19 cellular contexts compared by ENCODE assay signal in the genomic region with DNA sequence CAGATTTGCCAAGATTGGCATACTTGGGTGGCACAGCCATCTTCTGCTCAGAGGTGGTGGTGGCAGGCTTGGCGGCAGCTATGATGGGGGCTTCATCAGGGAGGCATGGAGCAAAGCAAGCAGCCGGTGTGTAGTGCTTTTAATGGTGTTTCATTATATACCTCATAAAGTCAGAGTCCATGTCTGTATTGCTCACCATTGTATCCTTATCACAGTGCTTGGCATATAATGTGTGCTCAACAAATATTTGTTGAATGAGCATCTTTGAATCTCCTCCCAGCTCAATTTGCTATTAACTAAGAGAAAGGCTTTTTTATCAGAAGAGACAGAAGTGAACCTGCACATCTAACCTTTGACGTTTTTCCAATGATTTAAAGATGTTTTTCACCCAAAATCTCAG. TPM values are rescaled to one million over a fixed set of nuclear protein-coding genes. Genes with fewer than 3 reads are reported as not detected.
DNase-seq lines count a peak whose midpoint lies in the region; ATAC-seq and TF ChIP-seq lines count a peak whose summit lies in the region.
"Had no signal": no experiment of that assay in that cellular context is flagged by ENCODE, and none has a peak within 500 bp of the region (broad histone marks: within the 10 kb centered on the region; RNA-seq: fewer than 3 reads in every experiment).

No MANE protein-coding gene starts in this region.

- no peak for TF ChIP-seq EP300 in suprapubic skin (IDR thresholded peaks at IDR 0.05)

- no peaks in the 10 kb centered on the region for H3K27me3 Mint-ChIP-seq in naive thymus-derived CD8-positive, alpha-beta T cell
- H3K27me3 Mint-ChIP-seq in MCF 10A (ENCODE audit: insufficient read depth, unreplicated experiment) = no peaks in the 10 kb centered on the region
- H3K27me3 Mint-ChIP-seq: IgD-negative memory B cell had no signal

- DNase-seq in DMS53 (lab: John Stamatoyannopoulos, UW) = peak; percentile 56
- no peak for DNase-seq in DMS53 treated with DMSO at 0.1 percent for 48 hours (lab: John Stamatoyannopoulos, UW; ENCODE audit: unreplicated experiment)
- DNase-seq in HuH-7 (ENCODE audit: low spot score) = peak; percentile 55
- no peak for DNase-seq in hepatocyte (ENCODE audit: low spot score)
- no peak for DNase-seq in naive thymus-derived CD8-positive, alpha-beta T cell
- DNase-seq in dedifferentiated amniotic fluid mesenchymal stem cell (ENCODE audit: extremely low spot score) = no peak
- DNase-seq in MCF 10A (ENCODE audit: unreplicated experiment) = no peak
- DNase-seq in suprapubic skin (ENCODE audit: low spot score in 2 of 2) = no peak
- DNase-seq: 8988T, EL, H9, Kasumi-1, NCI-H1105 treated with DMSO at 0.1 percent for 48 hours, NCI-H2029, NCI-H2171 treated with DMSO at 0.1 percent for 48 hours, NCI-H446 treated with DMSO at 0.1 percent for 48 hours, NCI-H774 had no signal

- no peak overlapping the region for H2AFZ ChIP-seq in hepatocyte

- H3K9me3 Mint-ChIP-seq in naive thymus-derived CD8-positive, alpha-beta T cell = no peaks in the 10 kb centered on the region
- H3K9me3 Mint-ChIP-seq in MCF 10A (ENCODE audit: unreplicated experiment) = no peaks in the 10 kb centered on the region
- H3K9me3 Mint-ChIP-seq: H9, IgD-negative memory B cell had no signal

- no peak overlapping the region for H3K4me3 Mint-ChIP-seq in naive thymus-derived CD8-positive, alpha-beta T cell
- H3K4me3 Mint-ChIP-seq in MCF 10A (ENCODE audit: unreplicated experiment) = no peak overlapping the region
- H3K4me3 Mint-ChIP-seq: H9, IgD-negative memory B cell had no signal

- H3K36me3 ChIP-seq in hepatocyte (replicated peaks; ENCODE audit: insufficient read depth, low read depth) (no peaks in the 10 kb centered on the region), suprapubic skin (peaks cover 60% of the 10 kb centered on the region)

- no peaks in the 10 kb centered on the region for H3K27me3 ChIP-seq in hepatocyte
- H3K27me3 ChIP-seq in suprapubic skin = no peaks in the 10 kb centered on the region
- H3K27me3 ChIP-seq: SJSA1 had no signal

- peaks cover 5 to 26% (median 9%) of the 10 kb centered on the region in 4 donors for H3K4me1 Mint-ChIP-seq in naive thymus-derived CD8-positive, alpha-beta T cell
- no peaks in the 10 kb centered on the region for H3K4me1 Mint-ChIP-seq in MCF 10A (ENCODE audit: insufficient read depth, unreplicated experiment)
- H3K4me1 Mint-ChIP-seq: H9 had no signal

- H3K36me3 Mint-ChIP-seq in naive thymus-derived CD8-positive, alpha-beta T cell = peaks cover 0 to 55% (median 4%) of the 10 kb centered on the region in 3 donors
- peaks cover 21% of the 10 kb centered on the region for H3K36me3 Mint-ChIP-seq in MCF 10A (ENCODE audit: insufficient read depth, unreplicated experiment)

- H3K4me3 ChIP-seq in hepatocyte = no peak overlapping the region
- H3K4me3 ChIP-seq in suprapubic skin = no peak overlapping the region
- H3K4me3 ChIP-seq: SJSA1 had no signal

- 50% methylated on average over 3 of the region's 3 CpGs for WGBS in hepatocyte (ENCODE audit: low lambda C conversion rate, missing lambda C conversion rate)
- WGBS in suprapubic skin = 92% methylated on average over 3 of the region's 3 CpGs

- H3K27ac Mint-ChIP-seq in naive thymus-derived CD8-positive, alpha-beta T cell = peak overlapping the region in 6 of 10 donors; percentile 5 to 78 (median 28)
- no peak overlapping the region for H3K27ac Mint-ChIP-seq in MCF 10A (ENCODE audit: low read depth, unreplicated experiment)
- H3K27ac Mint-ChIP-seq: H9, IgD-negative memory B cell had no signal

- TF ChIP-seq CTCF in hepatocyte (IDR thresholded peaks at IDR 0.05; ENCODE audit: poor library complexity) (no peak), MCF 10A (IDR thresholded peaks at IDR 0.05; ENCODE audit: unreplicated experiment) (no peak), suprapubic skin (IDR thresholded peaks at IDR 0.05) (no peak)

- BruUV-seq in MCF 10A (replicated peaks; lab: Mats Ljungman, UMichigan) = no TSS peak

- intact Hi-C loops in MCF 10A (cut with micrococcal nuclease) = no loop called here

- no peak for ATAC-seq in naive thymus-derived CD8-positive, alpha-beta T cell

- H4K20me1 ChIP-seq in hepatocyte (ENCODE audit: insufficient read depth, poor library complexity, severe bottlenecking) = no peaks in the 10 kb centered on the region

- H3K9me3 ChIP-seq in hepatocyte (ENCODE audit: low read depth) (no peaks in the 10 kb centered on the region), suprapubic skin (no peaks in the 10 kb centered on the region)
- H3K9me3 ChIP-seq: SJSA1 had no signal

- H3K79me2 ChIP-seq in hepatocyte = peaks cover 7% of the 10 kb centered on the region

- H3K4me1 ChIP-seq in hepatocyte (ENCODE audit: insufficient read depth) (peaks cover 30% of the 10 kb centered on the region), suprapubic skin (no peaks in the 10 kb centered on the region)
- H3K4me1 ChIP-seq: SJSA1 had no signal

- CTCF ChIA-PET in MCF 10A (lab: Yijun Ruan, JAX) = interaction anchor here (0.6 to 10.6 kb wide), 7 partner anchors 11 to 550 kb away, joined by 3 to 65 read pairs (median 4); no protein-coding TSS in a partner anchor

- peak overlapping the region; percentile 68 for H3K4me2 ChIP-seq in hepatocyte

- no peak for TF ChIP-seq POLR2A in suprapubic skin (IDR thresholded peaks at IDR 0.05)

- no peaks in the 10 kb centered on the region for H3K9me2 ChIP-seq in hepatocyte (replicated peaks; ENCODE audit: insufficient read depth)

- H3K27ac ChIP-seq in hepatocyte (peak overlapping the region; percentile 79), suprapubic skin (no peak overlapping the region)
- H3K27ac ChIP-seq: SJSA1 had no signal

- POLR2A ChIA-PET in naive thymus-derived CD8-positive, alpha-beta T cell (lab: Charles Lee) = no interaction called here
- POLR2A ChIA-PET in MCF 10A (lab: Yijun Ruan, JAX) = interaction anchor here (1.0 to 1.6 kb wide), 2 partner anchors 8 to 194 kb away, joined by 3 to 13 read pairs; a partner anchor contains a TSS

RNA-seq across cellular contexts. Expression of a gene that starts 7.7 kb away (rescaled TPM):
- total RNA-seq in hepatocyte (7.3 and 8.1 TPM in 2 replicates), MCF 10A (2022) (18.3 and 26.5 TPM in 2 replicates), suprapubic skin (10 to 100 TPM in 2 of 4 donors, 1 to 10 TPM in 2; 6.2 to 32.0 (median 9.6) TPM)
- polyA plus RNA-seq in hepatocyte = 7.1 and 7.9 TPM in 2 replicates
- total RNA-seq in naive thymus-derived CD8-positive, alpha-beta T cell = 10 to 100 TPM; 62.4 to 62.8 TPM
- polyA plus RNA-seq in naive thymus-derived CD8-positive, alpha-beta T cell = 1 to 10 TPM; 1.0 to 1.9 (median 1.1) TPM

RNA-seq across cellular contexts. Expression of a gene that starts 8.0 kb away (rescaled TPM):
- 56.3 and 68.0 TPM in 2 replicates for total RNA-seq in hepatocyte
- polyA plus RNA-seq in hepatocyte = 52.1 and 65.8 TPM in 2 replicates
- 10 to 100 TPM; 69.2 to 71.5 TPM for total RNA-seq in naive thymus-derived CD8-positive, alpha-beta T cell
- polyA plus RNA-seq in naive thymus-derived CD8-positive, alpha-beta T cell = 10 to 100 TPM; 30.5 to 42.7 (median 30.9) TPM
- total RNA-seq in MCF 10A (2022) = 36.2 and 42.1 TPM in 2 replicates
- total RNA-seq in suprapubic skin = 10 to 100 TPM; 23.0 to 54.6 (median 32.0) TPM

RNA-seq across cellular contexts. Expression of a gene that starts 8.2 kb away (rescaled TPM):
- 78.0 and 90.1 TPM in 2 replicates for total RNA-seq in hepatocyte
- polyA plus RNA-seq in hepatocyte = 94.9 and 108 TPM in 2 replicates
- 10 to 100 TPM; 54.6 to 56.1 TPM for total RNA-seq in naive thymus-derived CD8-positive, alpha-beta T cell
- 10 to 100 TPM; 31.1 to 43.8 (median 38.3) TPM for polyA plus RNA-seq in naive thymus-derived CD8-positive, alpha-beta T cell
- 76.3 and 96.0 TPM in 2 replicates for total RNA-seq in MCF 10A (2022)
- 10 to 100 TPM; 66.3 to 87.5 (median 83.4) TPM for total RNA-seq in suprapubic skin

RNA-seq across cellular contexts. Expression of a gene that starts 15.6 kb away (rescaled TPM):
- total RNA-seq in hepatocyte = 18.1 and 26.2 TPM in 2 replicates
- 31.6 and 35.5 TPM in 2 replicates for polyA plus RNA-seq in hepatocyte
- 10 to 100 TPM; 20.7 to 25.9 TPM for total RNA-seq in naive thymus-derived CD8-positive, alpha-beta T cell
- polyA plus RNA-seq in naive thymus-derived CD8-positive, alpha-beta T cell = 1 to 10 TPM; 1.2 to 2.4 (median 1.8) TPM
- 7.3 and 7.4 TPM in 2 replicates for total RNA-seq in MCF 10A (2022)
- 10 to 100 TPM; 20.0 to 40.2 (median 32.2) TPM for total RNA-seq in suprapubic skin

RNA-seq across cellular contexts. Expression of a gene that starts 48.6 kb away (rescaled TPM):
- total RNA-seq in hepatocyte (361 and 367 TPM in 2 replicates), MCF 10A (2022) (0.71 and 0.75 TPM in 2 replicates), suprapubic skin (10 to 100 TPM in 1 of 4 donors, 1 to 10 TPM in 2, under 1 TPM in 1; 0.47 to 15.5 (median 1.3) TPM)
- 229 and 358 TPM in 2 replicates for polyA plus RNA-seq in hepatocyte
- 1 to 10 TPM; 1.6 to 1.7 TPM for total RNA-seq in naive thymus-derived CD8-positive, alpha-beta T cell
- polyA plus RNA-seq in naive thymus-derived CD8-positive, alpha-beta T cell = not detected

Comparison
In these comparisons a context has a peak if more than half of its experiments do, and no peak if none do; other contexts are left out.
1. DNase-seq: peak in DMS53 (single experiment) and HuH-7 (single experiment); none in DMS53 treated with DMSO at 0.1 percent for 48 hours (single experiment), hepatocyte (single experiment), naive thymus-derived CD8-positive, alpha-beta T cell (0 of 10), dedifferentiated amniotic fluid mesenchymal stem cell (single experiment), MCF 10A (single experiment) and suprapubic skin (0 of 2).